In genomic region chr11:123388640-123389039, GRCh38 we compare ENCODE assay signal across 7 cellular contexts.
"Had no signal": no experiment of that assay in that cellular context is flagged by ENCODE, and none has a peak within 500 bp of the region (broad histone marks: within the 10 kb centered on the region; RNA-seq: fewer than 3 reads in every experiment).

No MANE protein-coding gene starts in this region.

- FAIRE-seq: G401.6, GM12878, GM12891, GM18507, GM19239 had no signal

- ATAC-seq: GM12878 had no signal

- H3K4me3 ChIP-seq: GM12878 had no signal

- DNase-seq: GDM1, GF-D8 had no signal
